In genomic region chrX:154748712-154749339, GRCh38 we compare ENCODE assay signal across 1 cellular context.
TF ChIP-seq lines count a peak whose summit lies in the region.

No MANE protein-coding gene starts in this region.

TF ChIP-seq in HepG2, 621 proteins besides CTCF, POLR2A, EP300 and RAD21:
- TF ChIP-seq MLXIP (CRISPR knock-in tag; IDR thresholded peaks at IDR 0.05; ENCODE audit: borderline replicate concordance) (no peak), PAXIP1 (CRISPR knock-in tag; conservative IDR thresholded peaks at IDR 0.05) (no peak), STAG1 (CRISPR knock-in tag; IDR thresholded peaks at IDR 0.05) (peak; percentile 54), TAF1 (CRISPR knock-in tag; IDR thresholded peaks at IDR 0.05) (no peak), ZNF335 (CRISPR knock-in tag; IDR thresholded peaks at IDR 0.05) (no peak), ZNF777 (CRISPR knock-in tag; IDR thresholded peaks at IDR 0.05) (peak; percentile 61; the same call in 1 of the 2 replicates), SMC3 (IDR thresholded peaks at IDR 0.05; ENCODE audit: low read length) (peak; percentile 45; the same call in 1 of the 2 replicates)
